ENCODE assay signal across 13 cellular contexts in genomic region chr2:224260605-224261004, GRCh38.
DNase-seq lines count a peak whose midpoint lies in the region; ATAC-seq and TF ChIP-seq lines count a peak whose summit lies in the region.
"Had no signal": no experiment of that assay in that cellular context is flagged by ENCODE, and none has a peak within 500 bp of the region (broad histone marks: within the 10 kb centered on the region; RNA-seq: fewer than 3 reads in every experiment).

No MANE protein-coding gene starts in this region.

- no peak overlapping the region for H3K27ac Mint-ChIP-seq in T-helper 17 cell

- peak in 5 of 8 donors; percentile 27 to 76 (median 50) for ATAC-seq in heart right ventricle
- no peak for ATAC-seq in Right ventricle myocardium superior (ENCODE audit: poor library complexity)
- ATAC-seq in T-helper 17 cell = no peak
- ATAC-seq in left lobe of liver = no peak
- ATAC-seq in GM19397 (IDR thresholded peaks at IDR 0.05; ENCODE audit: unreplicated experiment) = no peak

- peaks cover 0 to 5% (median 0%) of the 10 kb centered on the region in 7 donors for H3K27me3 ChIP-seq in heart right ventricle
- H3K27me3 ChIP-seq: upper lobe of left lung had no signal

- no peak for TF ChIP-seq CTCF in heart right ventricle (IDR thresholded peaks at IDR 0.05)
- TF ChIP-seq CTCF in choroid plexus epithelial cell (conservative IDR thresholded peaks at IDR 0.05; ENCODE audit: low read depth, low read length) = no peak

- H3K4me1 ChIP-seq in heart right ventricle = peaks cover 0 to 13% (median 3%) of the 10 kb centered on the region in 9 donors
- H3K4me1 ChIP-seq: upper lobe of left lung had no signal

- DNase-seq in heart right ventricle (no peak), Right ventricle myocardium superior (no peak), choroid plexus epithelial cell (ENCODE audit: low read depth) (peak; percentile 17), medulla oblongata (ENCODE audit: extremely low spot score) (peak; percentile 23), T-helper 17 cell (no peak), left lobe of liver (ENCODE audit: low spot score) (no peak), ACHN (no peak)
- DNase-seq: activated gamma-delta T cell; effector memory CD4-positive, alpha-beta T cell; naive B cell; stimulated activated CD4-positive, alpha-beta T cell treated with anti-CD3 and anti-CD28 coated beads, Interleukin-4, amount 100 ng/mL, for 1 hour; upper lobe of left lung had no signal

- intact Hi-C loops in heart right ventricle (cut with DNase I) (no loop called here), Right ventricle myocardium superior (cut with DNase I) (no loop called here)

- H3K27ac ChIP-seq in heart right ventricle = peak overlapping the region in 1 of 10 donors; percentile 16
- H3K27ac ChIP-seq: upper lobe of left lung had no signal

- no peak overlapping the region for H3K4me3 ChIP-seq in heart right ventricle
- H3K4me3 ChIP-seq in choroid plexus epithelial cell (ENCODE audit: low read depth, low read length) = no peak overlapping the region
- H3K4me3 ChIP-seq: upper lobe of left lung had no signal

- H3K36me3 Mint-ChIP-seq in T-helper 17 cell (ENCODE audit: low read depth) = peaks cover 2% of the 10 kb centered on the region
- H3K36me3 Mint-ChIP-seq: naive B cell had no signal

- H3K4me1 Mint-ChIP-seq in T-helper 17 cell = no peaks in the 10 kb centered on the region

- no peak overlapping the region for H3K4me3 Mint-ChIP-seq in T-helper 17 cell
- H3K4me3 Mint-ChIP-seq: naive B cell had no signal

- no peaks in the 10 kb centered on the region for H3K9me3 ChIP-seq in heart right ventricle
- H3K9me3 ChIP-seq in T-helper 17 cell (ENCODE audit: control insufficient read depth, low read length, poor library complexity, severe bottlenecking) = no peaks in the 10 kb centered on the region
- H3K9me3 ChIP-seq: upper lobe of left lung had no signal

- in situ Hi-C loops in ACHN (cut with HindIII; ENCODE audit: low pct_ligation_motif_present, low pct_unique_long_range_greater_than_20kb, low sequenced_read_pairs) = no loop called here

- 25 to 35% methylated on average over 5 of the region's 5 CpGs for WGBS in heart right ventricle, 2 donors

- H3K27me3 Mint-ChIP-seq in T-helper 17 cell = peaks cover 66% of the 10 kb centered on the region

- no peaks in the 10 kb centered on the region for H3K36me3 ChIP-seq in heart right ventricle
- H3K36me3 ChIP-seq: upper lobe of left lung had no signal

Comparison
In these comparisons a context has a peak if more than half of its experiments do, and no peak if none do; other contexts are left out.
1. ATAC-seq: peak in heart right ventricle (5 of 8); none in Right ventricle myocardium superior (single experiment), T-helper 17 cell (single experiment), left lobe of liver (single experiment) and GM19397 (single experiment).
2. DNase-seq: peak in choroid plexus epithelial cell (single experiment) and medulla oblongata (single experiment); none in heart right ventricle (0 of 2), Right ventricle myocardium superior (single experiment), T-helper 17 cell (0 of 3), left lobe of liver (single experiment) and ACHN (single experiment).